Comparison of ENCODE assay signal across 11 cellular contexts in the genomic region with DNA sequence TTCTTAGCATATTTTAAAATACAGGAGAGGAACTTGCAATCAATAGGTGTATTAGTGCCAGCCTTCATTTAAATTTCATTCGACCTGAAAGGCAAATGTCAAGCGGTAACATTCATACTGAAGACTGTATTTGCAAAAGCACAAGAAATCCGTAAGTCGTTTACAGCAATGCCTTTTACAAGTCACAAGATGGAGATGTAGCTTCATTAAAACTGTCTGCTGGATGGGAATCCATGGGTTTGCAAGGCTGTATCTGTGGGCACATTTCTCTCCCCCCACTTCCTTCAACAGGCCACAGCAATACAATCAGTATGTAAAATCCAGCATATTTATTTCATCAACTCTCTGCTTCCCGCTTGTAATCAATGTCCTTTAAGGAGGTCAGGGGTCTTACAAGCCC.
A peak's percentile ranks its signal among the peaks of the same experiment; 100 is the strongest.
DNase-seq lines count a peak whose midpoint lies in the region; ATAC-seq, FAIRE-seq and TF ChIP-seq lines count a peak whose summit lies in the region.
"Had no signal": no experiment of that assay in that cellular context is flagged by ENCODE, and none has a peak within 500 bp of the region (broad histone marks: within the 10 kb centered on the region; RNA-seq: fewer than 3 reads in every experiment).

No MANE protein-coding gene starts in this region.

- H4K8ac ChIP-seq in neuronal stem cell (ENCODE audit: low read depth, low read length), result no peak overlapping the region

- H3K9ac ChIP-seq in rectal smooth muscle tissue (ENCODE audit: low read length) (no peak overlapping the region), neuronal stem cell (ENCODE audit: low read depth, low read length, poor library complexity) (no peak overlapping the region)

- H3K14ac ChIP-seq in neuronal stem cell (ENCODE audit: low read length), result no peak overlapping the region

- no peak overlapping the region for H3K4me2 ChIP-seq in neuronal stem cell (ENCODE audit: insufficient read depth, low read length, poor library complexity, severe bottlenecking)

- H3K27ac Mint-ChIP-seq in T-cell, result peak overlapping the region; percentile 30 to 37
- H3K27ac Mint-ChIP-seq: T-helper 1 cell treated with Interleukin-12 subunit alpha and Interleukin-12 subunit beta and Interleukin-4 antibody, amounts not matched to agents 30 μg/mL and 1 μg/mL, for 36 hours had no signal

- no peak overlapping the region for H2AK5ac ChIP-seq in neuronal stem cell (ENCODE audit: low read depth, low read length)

- H3K36me3 ChIP-seq in rectal smooth muscle tissue (ENCODE audit: control insufficient read depth, insufficient read depth, low read length), result no peaks in the 10 kb centered on the region
- peaks cover 0 to 42% of the 10 kb centered on the region in 2 donors for H3K36me3 ChIP-seq in neuronal stem cell (replicated peaks in 1 of 2; ENCODE audit: control insufficient read depth in 2 of 2, insufficient read depth in 2 of 2, low read length in 2 of 2)

- H3K4me1 Mint-ChIP-seq in T-cell, result peaks cover 31 to 44% (median 37%) of the 10 kb centered on the region in 3 donors

- no peak overlapping the region for H3K4me3 ChIP-seq in fibroblast of villous mesenchyme (ENCODE audit: low read depth, low read length)
- H3K4me3 ChIP-seq in rectal smooth muscle tissue (ENCODE audit: low read length), result no peak overlapping the region
- no peak overlapping the region for H3K4me3 ChIP-seq in neuronal stem cell (ENCODE audit: low read length in 2 of 2)

- no peaks in the 10 kb centered on the region for H3K27me3 ChIP-seq in rectal smooth muscle tissue (ENCODE audit: control insufficient read depth, insufficient read depth, low read length)
- no peaks in the 10 kb centered on the region for H3K27me3 ChIP-seq in neuronal stem cell (ENCODE audit: control insufficient read depth in 3 of 3, insufficient read depth in 3 of 3, low read depth in 1 of 3, low read length in 3 of 3)

- CTCF ChIA-PET in T-cell (lab: Charles Lee), result no interaction called here

- FAIRE-seq in urothelium cell line (lab: Jason Lieb, UNC), result no peak

- H3K27ac ChIP-seq in rectal smooth muscle tissue (ENCODE audit: low read depth, low read length), result peak overlapping the region; percentile 3
- no peak overlapping the region for H3K27ac ChIP-seq in neuronal stem cell (replicated peaks; ENCODE audit: low read length)

- DNase-seq in G401 (ENCODE audit: low spot score), result peak; percentile 43
- no peak for DNase-seq in T-cell
- DNase-seq in fibroblast of villous mesenchyme (ENCODE audit: low read depth), result peak; percentile 85
- no peak for DNase-seq in urothelium cell line (ENCODE audit: low spot score)
- no peak for DNase-seq in neuronal stem cell (ENCODE audit: low spot score)
- no peak for DNase-seq in T1000 (lab: John Stamatoyannopoulos, UW)
- no peak for DNase-seq in KG1 (lab: John Stamatoyannopoulos, UW)
- DNase-seq: DMS 273 treated with DMSO at 0.1 percent for 48 hours; stimulated activated CD4-positive, alpha-beta T cell treated with anti-CD3 and anti-CD28 coated beads, Interleukin-4, amount 100 ng/mL, for 4 hours had no signal

- H3K23ac ChIP-seq in neuronal stem cell (ENCODE audit: low read depth, low read length, poor library complexity), result no peak overlapping the region

- no peak overlapping the region for H4K91ac ChIP-seq in neuronal stem cell (ENCODE audit: low read depth, low read length, poor library complexity)

- no CpG with 5 or more reads among the region's 5 CpGs for WGBS in neuronal stem cell (ENCODE audit: extremely low coverage in 2 of 2, insufficient read length in 2 of 2, insufficient replicate concordance in 1 of 2), 2 donors

- H3K4me1 ChIP-seq in rectal smooth muscle tissue (ENCODE audit: control insufficient read depth, insufficient read depth, low read length) (peaks cover 32% of the 10 kb centered on the region), neuronal stem cell (ENCODE audit: control insufficient read depth in 2 of 2, insufficient read depth in 1 of 2, low read depth in 1 of 2, low read length in 2 of 2) (peaks cover 25 to 39% of the 10 kb centered on the region in 2 donors)

- in situ Hi-C loops in G401 (cut with HindIII; ENCODE audit: low sequenced_read_pairs), result no loop called here

- H2AFZ ChIP-seq in neuronal stem cell (ENCODE audit: low read length), result no peak overlapping the region

- H3K18ac ChIP-seq in neuronal stem cell (ENCODE audit: low read length), result no peak overlapping the region

- H3K4ac ChIP-seq in neuronal stem cell (ENCODE audit: low read length), result no peak overlapping the region

- no peaks in the 10 kb centered on the region for H3K9me3 Mint-ChIP-seq in T-cell
- H3K9me3 Mint-ChIP-seq: T-helper 1 cell treated with Interleukin-12 subunit alpha and Interleukin-12 subunit beta and Interleukin-4 antibody, amounts not matched to agents 30 μg/mL and 1 μg/mL, for 36 hours had no signal

- H3K4me3 Mint-ChIP-seq in T-cell, result no peak overlapping the region
- H3K4me3 Mint-ChIP-seq: T-helper 1 cell treated with Interleukin-12 subunit alpha and Interleukin-12 subunit beta and Interleukin-4 antibody, amounts not matched to agents 30 μg/mL and 1 μg/mL, for 36 hours had no signal

- TF ChIP-seq CTCF in fibroblast of villous mesenchyme (IDR thresholded peaks at IDR 0.05; ENCODE audit: insufficient read depth, low read depth, low read length), result no peak

- H3K9me3 ChIP-seq in neuronal stem cell (replicated peaks in 1 of 2; ENCODE audit: control insufficient read depth in 2 of 2, insufficient read depth in 1 of 2, low read depth in 1 of 2, low read length in 2 of 2), result no peaks in the 10 kb centered on the region

- no peak overlapping the region for H2BK5ac ChIP-seq in neuronal stem cell (ENCODE audit: low read length)

- no peak overlapping the region for H2BK12ac ChIP-seq in neuronal stem cell (ENCODE audit: low read length)

- no peak overlapping the region for H2BK120ac ChIP-seq in neuronal stem cell (ENCODE audit: low read depth, low read length)

- H3K27me3 Mint-ChIP-seq in T-cell, result no peaks in the 10 kb centered on the region

- POLR2A ChIA-PET in T-cell (lab: Charles Lee), result no interaction called here

- H3K36me3 Mint-ChIP-seq in T-cell, result peaks cover 24% of the 10 kb centered on the region

- ATAC-seq in T-cell (replicated peaks in 1 of 4), result no peak

- H2BK15ac ChIP-seq in neuronal stem cell (ENCODE audit: low read length), result no peak overlapping the region

- peaks cover 2% of the 10 kb centered on the region for H3K79me1 ChIP-seq in neuronal stem cell (ENCODE audit: low read depth, low read length)

Comparison
In these comparisons a context has a peak if more than half of its experiments do, and no peak if none do; other contexts are left out.
1. DNase-seq: peak in G401 (single experiment) and fibroblast of villous mesenchyme (single experiment); none in T-cell (0 of 34), urothelium cell line (single experiment), neuronal stem cell (single experiment), T1000 (single experiment) and KG1 (single experiment).